In the genomic region with DNA sequence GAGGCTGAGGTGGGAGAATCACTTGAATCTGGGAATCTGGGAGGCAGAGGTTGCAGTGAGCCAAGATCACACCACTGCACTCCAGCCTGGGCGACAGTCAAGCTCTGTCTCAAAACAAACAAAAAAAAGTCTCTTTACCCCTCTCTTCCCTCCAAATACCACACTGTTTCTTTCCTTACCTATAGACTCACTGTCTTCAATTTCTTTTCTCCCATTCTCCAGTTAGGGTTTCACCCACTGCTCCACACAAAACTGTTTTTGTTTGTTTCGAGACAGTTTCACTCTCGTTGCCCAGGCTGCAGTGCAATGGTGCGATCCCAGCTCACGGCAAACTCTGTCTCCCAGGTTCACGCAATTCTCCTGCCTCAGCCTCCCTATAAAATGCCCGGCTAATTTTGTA, we compare ENCODE assay signal across 25 cellular contexts. TPM values are rescaled to one million over a fixed set of nuclear protein-coding genes. Genes with fewer than 3 reads are reported as not detected.
"Had no signal": no experiment of that assay in that cellular context is flagged by ENCODE, and none has a peak within 500 bp of the region (broad histone marks: within the 10 kb centered on the region; RNA-seq: fewer than 3 reads in every experiment).

No MANE protein-coding gene starts in this region.

- H3K27ac ChIP-seq: gastrocnemius medialis, hepatocyte, left ventricle myocardium inferior, ovary, right lobe of liver, tibial nerve had no signal

- H3K4me3 ChIP-seq: gastrocnemius medialis, hepatocyte, left ventricle myocardium inferior, ovary, right lobe of liver, tibial nerve had no signal

- H3K27ac Mint-ChIP-seq: activated B cell treated with CpG ODN at 0.5 μM for 24 hours; activated T-helper 1 cell treated with anti-CD3 and anti-CD28 coated beads, Interleukin-12 subunit alpha, Interleukin-12 subunit beta, Interleukin-2, Interleukin-4 antibody, amounts not matched to agents 30 ng/mL and 10 ng/mL and 1 ng/mL, durations not matched to agents 14 hours and 24 hours and 36 hours had no signal

- H2AFZ ChIP-seq: hepatocyte had no signal

- H3K4me2 ChIP-seq: hepatocyte had no signal

- DNase-seq: activated B cell treated with CpG ODN at 0.5 μM for 24 hours; activated effector memory CD4-positive, alpha-beta T cell treated with anti-CD3 and anti-CD28 coated beads, Interleukin-2, amount 50 U/mL, for 16 hours; activated naive CD4-positive, alpha-beta T cell treated with anti-CD3 and anti-CD28 coated beads for 36 hours; activated T-cell treated with anti-CD3 and anti-CD28 coated beads for 4 hours; effector CD8-positive, alpha-beta T cell; erythroblast; gastrocnemius medialis; glutamatergic neuron; islet precursor cell; left ventricle myocardium inferior; ovary; right lobe of liver; stimulated activated CD4-positive, alpha-beta T cell treated with anti-CD3 and anti-CD28 coated beads, Interleukin-12 subunit alpha, Interleukin-12 subunit beta, amount 100 ng/mL, for 4 hours; stimulated activated CD4-positive, alpha-beta T cell treated with anti-CD3 and anti-CD28 coated beads, Interleukin-4, amount 100 ng/mL, for 1 hour; T-helper 2 cell had no signal

- H3K9me3 Mint-ChIP-seq: activated B cell treated with CpG ODN at 0.5 μM for 24 hours; activated naive CD4-positive, alpha-beta T cell treated with anti-CD3 and anti-CD28 coated beads for 36 hours; activated T-helper 1 cell treated with anti-CD3 and anti-CD28 coated beads, Interleukin-12 subunit alpha, Interleukin-12 subunit beta, Interleukin-2, Interleukin-4 antibody, amounts not matched to agents 30 ng/mL and 10 ng/mL and 1 ng/mL, durations not matched to agents 14 hours and 24 hours and 36 hours; nephron had no signal

- H3K4me3 Mint-ChIP-seq: activated B cell treated with CpG ODN at 0.5 μM for 24 hours; activated naive CD4-positive, alpha-beta T cell treated with anti-CD3 and anti-CD28 coated beads for 36 hours; activated T-helper 1 cell treated with anti-CD3 and anti-CD28 coated beads, Interleukin-12 subunit alpha, Interleukin-12 subunit beta, Interleukin-2, Interleukin-4 antibody, amounts not matched to agents 30 ng/mL and 10 ng/mL and 1 ng/mL, durations not matched to agents 14 hours and 24 hours and 36 hours had no signal

- H3K27me3 Mint-ChIP-seq: activated B cell treated with CpG ODN at 0.5 μM for 24 hours, progenitor cell of endocrine pancreas had no signal

- H3K36me3 ChIP-seq: ovary had no signal

- ATAC-seq: gastrocnemius medialis, right lobe of liver, SK-N-SH treated with all-trans-retinoic acid at 6 μM for 48 hours had no signal

- H3K9me3 ChIP-seq: gastrocnemius medialis, left ventricle myocardium inferior, ovary, right lobe of liver, tibial nerve had no signal

- H3K27me3 ChIP-seq: gastrocnemius medialis, hepatocyte, ovary, right lobe of liver, tibial nerve had no signal

RNA-seq across cellular contexts. Expression of a gene that starts 13.4 kb away (rescaled TPM):
- total RNA-seq: activated B cell treated with CpG ODN at 0.5 μM for 24 hours, left ventricle myocardium inferior, lung microvascular endothelial cell, mesenteric fat pad, renal cortical epithelial cell, temporal lobe, tibial nerve had no signal

RNA-seq across cellular contexts. Expression of a gene that starts 21.2 kb away (rescaled TPM):
- total RNA-seq: hepatocyte had no signal
